In genomic region chr6:135183532-135184440, GRCh38 we compare ENCODE assay signal across 1 cellular context.
A peak's percentile ranks its signal among the peaks of the same experiment; 100 is the strongest.
TF ChIP-seq lines count a peak whose summit lies in the region.

No MANE protein-coding gene starts in this region.

TF ChIP-seq in K562, 482 proteins besides CTCF, POLR2A, EP300 and RAD21 (continued from another document and continues in another):
- no peak for TF ChIP-seq ZBTB34 (CRISPR knock-in tag; IDR thresholded peaks at IDR 0.05)
- no peak for TF ChIP-seq PHTF2 (CRISPR knock-in tag; IDR thresholded peaks at IDR 0.05)
- peak; percentile 65 for TF ChIP-seq MYC (IDR thresholded peaks at IDR 0.05; ENCODE audit: low read depth, low read length)
- no peak; the same call in 1 of the 2 replicates for TF ChIP-seq MYC (CRISPR knock-in tag; IDR thresholded peaks at IDR 0.05; ENCODE audit: borderline replicate concordance, low read depth)
- TF ChIP-seq ZNF511 (CRISPR knock-in tag; IDR thresholded peaks at IDR 0.05), result no peak
- TF ChIP-seq ZNF778 (CRISPR knock-in tag; IDR thresholded peaks at IDR 0.05), result no peak
- TF ChIP-seq ZNF436 (CRISPR knock-in tag; IDR thresholded peaks at IDR 0.05), result no peak
- TF ChIP-seq NUFIP1 (IDR thresholded peaks at IDR 0.05; ENCODE audit: partially characterized antibody), result no peak
- peak; percentile 59 for TF ChIP-seq CTCFL (IDR thresholded peaks at IDR 0.05; ENCODE audit: borderline replicate concordance, insufficient read depth, low read depth, low read length, poor library complexity, severe bottlenecking)
- no peak for TF ChIP-seq ZC3H4 (CRISPR knock-in tag; IDR thresholded peaks at IDR 0.05; ENCODE audit: borderline replicate concordance)
- no peak for TF ChIP-seq SNRNP70 (optimal IDR thresholded peaks at IDR 0.05; ENCODE audit: low read depth, low read length)
- TF ChIP-seq MYBL2 (IDR thresholded peaks at IDR 0.05; ENCODE audit: low read depth), result peak; percentile 38; the same call in 1 of the 2 replicates
- no peak for TF ChIP-seq MYBL2 (CRISPR knock-in tag; IDR thresholded peaks at IDR 0.05; ENCODE audit: borderline replicate concordance)
- no peak for TF ChIP-seq RAD51 (IDR thresholded peaks at IDR 0.05; ENCODE audit: borderline replicate concordance, low read depth)
- TF ChIP-seq TCF7L2 (IDR thresholded peaks at IDR 0.05; ENCODE audit: low read depth, low read length), result no peak
- peak; percentile 25 for TF ChIP-seq TBP (optimal IDR thresholded peaks at IDR 0.05; ENCODE audit: low read depth, low read length)
- TF ChIP-seq POLR3G (IDR thresholded peaks at IDR 0.05; ENCODE audit: extremely low read depth, insufficient read length, insufficient replicate concordance), result no peak
- peak; percentile 77 to 83 for TF ChIP-seq KDM1A (IDR thresholded peaks at IDR 0.05)
- no peak for TF ChIP-seq SMAD2 (IDR thresholded peaks at IDR 0.05; ENCODE audit: low read depth, low read length)
- TF ChIP-seq RFX1 (IDR thresholded peaks at IDR 0.05), result no peak
- no peak for TF ChIP-seq MAX (CRISPR knock-in tag; IDR thresholded peaks at IDR 0.05)
- TF ChIP-seq SIN3B (IDR thresholded peaks at IDR 0.05; ENCODE audit: low read depth), result 0 out of 2 replicates have a peak, but pooled peaks have one; percentile 20
- TF ChIP-seq E2F4 (CRISPR knock-in tag; IDR thresholded peaks at IDR 0.05; ENCODE audit: low read depth), result no peak
- TF ChIP-seq SRSF3 (IDR thresholded peaks at IDR 0.05; ENCODE audit: insufficient read depth, low read length), result no peak
- TF ChIP-seq SLC30A9 (CRISPR knock-in tag; IDR thresholded peaks at IDR 0.05), result no peak
- TF ChIP-seq YY1 (IDR thresholded peaks at IDR 0.05; ENCODE audit: borderline replicate concordance in 1 of 3, control insufficient read depth in 1 of 3, extremely low read depth in 1 of 3, insufficient read depth in 3 of 3, insufficient read length in 1 of 3, insufficient replicate concordance in 2 of 3, low read depth in 1 of 3, low read length in 2 of 3), result no peak
- no peak for TF ChIP-seq GATAD2A (IDR thresholded peaks at IDR 0.05)
- TF ChIP-seq MTA1 (IDR thresholded peaks at IDR 0.05; ENCODE audit: borderline replicate concordance), result no peak
- peak; percentile 84; the same call in 1 of the 2 replicates for TF ChIP-seq ZHX1 (conservative IDR thresholded peaks at IDR 0.05; ENCODE audit: low read length)
- peak; percentile 73 for TF ChIP-seq SMC3 (conservative IDR thresholded peaks at IDR 0.05; ENCODE audit: insufficient read depth, low read depth, low read length)
- no peak; the same call in 1 of the 2 replicates for TF ChIP-seq NCOR1 (IDR thresholded peaks at IDR 0.05)
- TF ChIP-seq ATF7 (IDR thresholded peaks at IDR 0.05), result peak; percentile 67; the same call in 1 of the 2 replicates
- no peak for TF ChIP-seq XRCC3 (IDR thresholded peaks at IDR 0.05)
- no peak for TF ChIP-seq GATA2 (CRISPR knock-in tag; IDR thresholded peaks at IDR 0.05)
- TF ChIP-seq DACH1 (IDR thresholded peaks at IDR 0.05; ENCODE audit: partially characterized antibody), result no peak
- TF ChIP-seq SIX5 (IDR thresholded peaks at IDR 0.05; ENCODE audit: borderline replicate concordance in 1 of 2, insufficient read depth in 1 of 2, low read depth in 1 of 2, low read length in 2 of 2), result no peak
- no peak for TF ChIP-seq ZNF140 (CRISPR knock-in tag; IDR thresholded peaks at IDR 0.05)
- TF ChIP-seq ARID1B (IDR thresholded peaks at IDR 0.05), result 0 out of 2 replicates have a peak, but pooled peaks have one; percentile 32
- no peak for TF ChIP-seq ZNF764 (CRISPR knock-in tag; IDR thresholded peaks at IDR 0.05; ENCODE audit: low read depth)
- TF ChIP-seq NEUROD1 (IDR thresholded peaks at IDR 0.05; ENCODE audit: borderline replicate concordance, low read depth, low read length, partially characterized antibody), result peak; percentile 49
- no peak for TF ChIP-seq HDAC8 (tag; IDR thresholded peaks at IDR 0.05)
- no peak for TF ChIP-seq PURB (CRISPR knock-in tag; IDR thresholded peaks at IDR 0.05; ENCODE audit: low read depth)
- TF ChIP-seq ZC3H8 (IDR thresholded peaks at IDR 0.05), result no peak
- TF ChIP-seq SAFB2 (IDR thresholded peaks at IDR 0.05; ENCODE audit: borderline replicate concordance, low read depth, low read length, severe bottlenecking), result no peak
- peak; percentile 58 for TF ChIP-seq GTF3C2 (IDR thresholded peaks at IDR 0.05; ENCODE audit: borderline replicate concordance, extremely low read depth, insufficient read length)
- TF ChIP-seq TCFL5 (CRISPR knock-in tag; conservative IDR thresholded peaks at IDR 0.05), result no peak
- TF ChIP-seq ZKSCAN1 (IDR thresholded peaks at IDR 0.05; ENCODE audit: low read depth, low read length), result no peak; the same call in 1 of the 2 replicates
- no peak; the same call in 1 of the 2 replicates for TF ChIP-seq NR2C1 (IDR thresholded peaks at IDR 0.05)
- no peak for TF ChIP-seq NR2C1 (tag; IDR thresholded peaks at IDR 0.05)
- no peak for TF ChIP-seq ILK (tag; IDR thresholded peaks at IDR 0.05; ENCODE audit: borderline replicate concordance, low read depth)
- TF ChIP-seq ZNF512 (tag; IDR thresholded peaks at IDR 0.05), result no peak
- no peak for TF ChIP-seq SIRT6 (IDR thresholded peaks at IDR 0.05; ENCODE audit: low read depth, low read length)
- TF ChIP-seq MTA2 (IDR thresholded peaks at IDR 0.05; ENCODE audit: low read depth), result no peak
- no peak for TF ChIP-seq NFIC (IDR thresholded peaks at IDR 0.05)
- no peak for TF ChIP-seq CLOCK (CRISPR knock-in tag; IDR thresholded peaks at IDR 0.05; ENCODE audit: borderline replicate concordance)
- no peak for TF ChIP-seq ZNF507 (tag; conservative IDR thresholded peaks at IDR 0.05)
- TF ChIP-seq NR2F6 (CRISPR knock-in tag; IDR thresholded peaks at IDR 0.05), result no peak
- TF ChIP-seq ETV1 (tag; conservative IDR thresholded peaks at IDR 0.05; ENCODE audit: low read depth), result 0 out of 2 replicates have a peak, but pooled peaks have one; percentile 20
- TF ChIP-seq SETDB1 (IDR thresholded peaks at IDR 0.05; ENCODE audit: low read length), result peak; percentile 53
- TF ChIP-seq SUPT5H (IDR thresholded peaks at IDR 0.05), result no peak
- TF ChIP-seq BRCA1 (IDR thresholded peaks at IDR 0.05), result no peak
- no peak for TF ChIP-seq BRCA1 (CRISPR knock-in tag; IDR thresholded peaks at IDR 0.05)
- TF ChIP-seq ZNF77 (CRISPR knock-in tag; IDR thresholded peaks at IDR 0.05), result no peak
